ENCODE assay signal across 29 cellular contexts in the genomic region with DNA sequence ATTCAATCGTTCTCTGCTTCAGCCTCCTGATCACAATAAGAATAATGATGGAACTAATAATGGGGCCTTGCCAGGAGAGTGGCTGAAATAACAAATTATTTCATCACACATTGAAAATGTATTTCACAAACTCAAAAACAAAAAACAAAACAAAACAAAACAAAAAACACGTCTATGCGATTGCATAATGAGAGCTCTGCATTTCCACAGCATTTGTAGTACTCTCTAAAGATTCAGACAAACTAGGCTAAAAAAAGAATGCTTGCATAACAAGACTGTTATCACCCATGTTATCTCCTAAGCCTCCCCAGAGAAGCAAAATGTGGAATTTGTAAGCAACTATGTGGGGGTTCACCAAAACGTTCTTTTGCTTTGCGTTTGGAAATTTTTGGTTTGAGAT. TPM values are rescaled to one million over a fixed set of nuclear protein-coding genes. Genes with fewer than 3 reads are reported as not detected.
DNase-seq lines count a peak whose midpoint lies in the region; ATAC-seq and TF ChIP-seq lines count a peak whose summit lies in the region.
"Had no signal": no experiment of that assay in that cellular context is flagged by ENCODE, and none has a peak within 500 bp of the region (broad histone marks: within the 10 kb centered on the region; RNA-seq: fewer than 3 reads in every experiment).

No MANE protein-coding gene starts in this region.

- H3K27me3 Mint-ChIP-seq in endodermal cell (ENCODE audit: insufficient read depth): no peaks in the 10 kb centered on the region
- H3K27me3 Mint-ChIP-seq: activated naive CD8-positive, alpha-beta T cell treated with anti-CD3 and anti-CD28 coated beads, Interleukin-2, amount 50 U/mL, for 24 hours; memory B cell; naive B cell; stimulated activated memory B cell treated with anti-CD40 and anti-IgM and Interleukin-4, amounts not matched to agents 10 μg/mL and 1 μg/mL and 100 μg/mL, for 72 hours had no signal

- no peak for TF ChIP-seq CTCF in endodermal cell (conservative IDR thresholded peaks at IDR 0.05)

- H3K4me3 ChIP-seq in endodermal cell (ENCODE audit: low read length): peak overlapping the region; percentile 17
- H3K4me3 ChIP-seq: BLaER1, colonic mucosa, esophagus squamous epithelium, Peyer's patch, spleen, suprapubic skin, vagina had no signal

- no peak overlapping the region for H3K4me3 Mint-ChIP-seq in endodermal cell
- H3K4me3 Mint-ChIP-seq: activated naive CD8-positive, alpha-beta T cell treated with anti-CD3 and anti-CD28 coated beads, Interleukin-2, amount 50 U/mL, for 24 hours; memory B cell; stimulated activated memory B cell treated with anti-CD40 and anti-IgM and Interleukin-4, amounts not matched to agents 10 μg/mL and 1 μg/mL and 100 μg/mL, for 72 hours; T-helper 1 cell treated with Interleukin-12 subunit alpha and Interleukin-12 subunit beta and Interleukin-4 antibody, amounts not matched to agents 30 μg/mL and 1 μg/mL, for 36 hours had no signal

- DNase-seq in LHCN-M2 (ENCODE audit: low read depth) (peak; percentile 13), NOMO-1 treated with dmso at 0.1 percent for 144 hours (lab: John Stamatoyannopoulos, UW; ENCODE audit: unreplicated experiment) (peak; percentile 3), endodermal cell (no peak), iris pigment epithelial cell (ENCODE audit: low read depth) (peak; percentile 45), retina (no peak), SW480 (ENCODE audit: low spot score) (no peak)
- DNase-seq in activated CD8-positive, alpha-beta memory T cell treated with anti-CD3 and anti-CD28 coated beads for 24 hours: no peak
- DNase-seq: activated gamma-delta T cell treated with Interleukin-2 at 50 U/mL for 16 hours; activated naive CD8-positive, alpha-beta T cell treated with anti-CD3 and anti-CD28 coated beads, Interleukin-2, amount 50 U/mL, for 24 hours; activated T-cell treated with anti-CD3 and anti-CD28 coated beads, Interleukin-2, amount 50 U/mL, for 1 hour; brain microvascular endothelial cell; colonic mucosa; COR-L47; DMS79 treated with DMSO at 0.1 percent for 48 hours; esophagus squamous epithelium; glutamatergic neuron; H7; Kasumi-1; naive B cell; Peyer's patch; spleen; stimulated activated CD4-positive, alpha-beta T cell treated with anti-CD3 and anti-CD28 coated beads, Interleukin-2, amount 100 ng/mL, for 48 hours had no signal

- H3K36me3 Mint-ChIP-seq in endodermal cell (ENCODE audit: low read depth): peaks cover 4% of the 10 kb centered on the region

- no peaks in the 10 kb centered on the region for H3K4me1 ChIP-seq in endodermal cell (ENCODE audit: control insufficient read depth, insufficient read depth, low read length)
- H3K4me1 ChIP-seq: BLaER1, colonic mucosa, esophagus squamous epithelium, Peyer's patch, spleen, suprapubic skin, vagina had no signal

- H3K9me3 Mint-ChIP-seq in endodermal cell: peaks cover 9% of the 10 kb centered on the region
- H3K9me3 Mint-ChIP-seq: activated naive CD8-positive, alpha-beta T cell treated with anti-CD3 and anti-CD28 coated beads, Interleukin-2, amount 50 U/mL, for 24 hours; naive B cell; T-helper 1 cell treated with Interleukin-12 subunit alpha and Interleukin-12 subunit beta and Interleukin-4 antibody, amounts not matched to agents 30 μg/mL and 1 μg/mL, for 36 hours had no signal

- peaks cover 20% of the 10 kb centered on the region for H3K4me1 Mint-ChIP-seq in endodermal cell
- H3K4me1 Mint-ChIP-seq: activated naive CD8-positive, alpha-beta T cell treated with anti-CD3 and anti-CD28 coated beads, Interleukin-2, amount 50 U/mL, for 24 hours; memory B cell; naive B cell; stimulated activated memory B cell treated with anti-CD40 and anti-IgM and Interleukin-4, amounts not matched to agents 10 μg/mL and 1 μg/mL and 100 μg/mL, for 72 hours had no signal

- no peak overlapping the region for H3K27ac ChIP-seq in endodermal cell (ENCODE audit: low read depth, low read length)
- H3K27ac ChIP-seq: BLaER1, brain microvascular endothelial cell, colonic mucosa, esophagus squamous epithelium, Peyer's patch, spleen, suprapubic skin, vagina had no signal

- no peaks in the 10 kb centered on the region for H3K27me3 ChIP-seq in endodermal cell (ENCODE audit: control insufficient read depth, insufficient read depth, low read length, poor library complexity, severe bottlenecking)
- H3K27me3 ChIP-seq: BLaER1, brain microvascular endothelial cell, colonic mucosa, esophagus squamous epithelium, Peyer's patch, spleen, suprapubic skin, vagina had no signal

- H3K9me3 ChIP-seq in endodermal cell (ENCODE audit: control insufficient read depth, low read length): peaks cover 7% of the 10 kb centered on the region
- H3K9me3 ChIP-seq: BLaER1, colonic mucosa, esophagus squamous epithelium, Peyer's patch, suprapubic skin, vagina had no signal

- no peaks in the 10 kb centered on the region for H3K36me3 ChIP-seq in endodermal cell (ENCODE audit: control insufficient read depth, insufficient read depth, low read length)
- H3K36me3 ChIP-seq: brain microvascular endothelial cell, colonic mucosa, vagina had no signal

- H3K9ac ChIP-seq in endodermal cell (ENCODE audit: extremely low read depth, low read length, poor library complexity, severe bottlenecking): no peak overlapping the region
- H3K9ac ChIP-seq: BLaER1 had no signal

- whole genome bisulfite sequencing in endodermal cell (ENCODE audit: insufficient coverage in 1 of 2, insufficient read length in 1 of 2), 2 experiments: 89 to 93% methylated on average over 3 to 5 of the region's 5 CpGs

- ATAC-seq in HG02938 (IDR thresholded peaks at IDR 0.05; ENCODE audit: unreplicated experiment): no peak
- ATAC-seq: activated naive CD8-positive, alpha-beta T cell treated with anti-CD3 and anti-CD28 coated beads, Interleukin-2, amount 50 U/mL, for 24 hours; stimulated activated memory B cell treated with anti-CD40 and anti-IgM and Interleukin-4, amounts not matched to agents 10 μg/mL and 1 μg/mL and 100 μg/mL, for 72 hours had no signal

- no peak overlapping the region for H3K27ac Mint-ChIP-seq in endodermal cell
- H3K27ac Mint-ChIP-seq: activated naive CD8-positive, alpha-beta T cell treated with anti-CD3 and anti-CD28 coated beads, Interleukin-2, amount 50 U/mL, for 24 hours; memory B cell; stimulated activated memory B cell treated with anti-CD40 and anti-IgM and Interleukin-4, amounts not matched to agents 10 μg/mL and 1 μg/mL and 100 μg/mL, for 72 hours; T-helper 1 cell treated with Interleukin-12 subunit alpha and Interleukin-12 subunit beta and Interleukin-4 antibody, amounts not matched to agents 30 μg/mL and 1 μg/mL, for 36 hours had no signal

RNA-seq across cellular contexts. Expression of a gene that starts 48.1 kb away (rescaled TPM):
- total RNA-seq in LHCN-M2 (2014; rRNA removed) (9.8 and 11.0 TPM in 2 replicates), endodermal cell (10 to 100 TPM in 1 of 2 donors, 1 to 10 TPM in 1; 6.7 to 14.3 TPM)
- polyA plus RNA-seq in LHCN-M2 (2012): 5.2 TPM
- 9.4 TPM for polyA plus RNA-seq in endodermal cell (2013, experiment 1 of 2)
- 8.9 TPM for polyA plus RNA-seq in endodermal cell (2013, experiment 2 of 2)

Comparison
In these comparisons a context has a peak if more than half of its experiments do, and no peak if none do; other contexts are left out.
1. DNase-seq: peak in LHCN-M2 (single experiment), NOMO-1 treated with dmso at 0.1 percent for 144 hours (single experiment) and iris pigment epithelial cell (single experiment); none in endodermal cell (single experiment), retina (single experiment), SW480 (single experiment) and activated CD8-positive, alpha-beta memory T cell treated with anti-CD3 and anti-CD28 coated beads for 24 hours (single experiment).